In the genomic region with DNA sequence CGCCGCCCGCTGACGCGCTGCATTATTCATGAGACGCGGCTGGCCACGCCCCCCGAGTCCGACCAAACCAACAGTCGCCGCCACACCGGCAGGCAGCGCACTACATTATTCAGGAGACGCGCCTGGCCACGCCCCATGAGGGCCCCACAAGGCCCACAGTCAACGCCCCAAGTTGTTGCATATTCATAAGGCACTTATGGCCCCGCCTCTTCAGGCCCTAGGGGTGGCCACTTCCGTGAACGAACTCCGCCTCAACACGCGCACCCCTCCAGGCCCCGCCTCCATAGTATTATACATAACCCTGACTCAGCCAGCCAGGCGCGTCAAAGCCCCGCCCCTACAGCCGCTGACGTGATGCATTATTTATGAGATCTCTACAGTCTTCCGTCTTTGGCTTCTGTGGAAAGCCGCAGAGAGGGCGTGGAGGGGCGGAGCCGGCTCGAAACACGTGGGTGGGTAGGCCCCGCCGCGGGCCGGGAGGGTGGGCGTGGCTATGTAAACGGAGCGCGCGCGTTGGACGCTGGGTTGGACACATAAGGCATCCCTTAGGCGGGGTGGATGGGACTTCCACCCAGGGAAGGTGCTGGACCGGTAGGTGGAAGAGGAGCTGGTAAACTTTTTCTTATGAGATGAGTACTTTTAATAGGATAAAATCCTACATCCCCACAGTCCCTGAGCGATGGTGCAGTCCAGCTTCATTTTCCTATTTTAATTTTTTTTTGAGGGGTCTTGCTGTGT, we compare ENCODE assay signal across 8 cellular contexts. TPM values are rescaled to one million over a fixed set of nuclear protein-coding genes. Genes with fewer than 3 reads are reported as not detected.
DNase-seq lines count a peak whose midpoint lies in the region; ATAC-seq lines count a peak whose summit lies in the region.

No MANE protein-coding gene starts in this region.

- CTCF ChIA-PET in activated CD4-positive, alpha-beta T cell treated with anti-CD3 and anti-CD28 coated beads, Interleukin-2, amount 10 ng/mL, durations not matched to agents 7 days and 5 days (lab: Charles Lee), result interaction anchor here (0.6 to 1.8 kb wide), 9 partner anchors 10 to 230 kb away, joined by 3 to 6 read pairs (median 4); a partner anchor contains a TSS

- no peaks in the 10 kb centered on the region for H3K27me3 ChIP-seq in BLaER1 treated with 17β-estradiol and CSF1 and Interleukin-3, amounts not matched to agents 10 nM and 100 nM

- H3K4me3 ChIP-seq in BLaER1 treated with 17β-estradiol and CSF1 and Interleukin-3, amounts not matched to agents 10 nM and 100 nM, result peak overlapping the region; percentile 95 to 100 (median 100)

- peak overlapping the region; percentile 89 for H3K4me3 Mint-ChIP-seq in activated CD4-positive, alpha-beta T cell treated with anti-CD3 and anti-CD28 coated beads, Interleukin-2, amount 10 ng/mL, durations not matched to agents 7 days and 5 days

- H3K27ac ChIP-seq in BLaER1 treated with 17β-estradiol and CSF1 and Interleukin-3, amounts not matched to agents 10 nM and 100 nM, result peak overlapping the region; percentile 91 to 99 (median 95); a peak in 21 of 22 replicates

- ATAC-seq in GM19351 (IDR thresholded peaks at IDR 0.05; ENCODE audit: unreplicated experiment) (peak; percentile 85), HG03520 (IDR thresholded peaks at IDR 0.05; ENCODE audit: unreplicated experiment) (peak; percentile 80), left lobe of liver (peak; percentile 83)

- H3K9me3 ChIP-seq in BLaER1 treated with 17β-estradiol and CSF1 and Interleukin-3, amounts not matched to agents 10 nM and 100 nM (replicated peaks in 1 of 11), result 0 out of 22 replicates have a peak, but pooled peaks cover 0 to 5% (median 0%) of the 10 kb centered on the region in 11 experiments

- H4K20me1 ChIP-seq in BLaER1 treated with 17β-estradiol and CSF1 and Interleukin-3, amounts not matched to agents 10 nM and 100 nM, result peaks cover 31 to 45% (median 38%) of the 10 kb centered on the region in 11 experiments

- peak overlapping the region; percentile 94 to 100 (median 97) for H3K9ac ChIP-seq in BLaER1 treated with 17β-estradiol and CSF1 and Interleukin-3, amounts not matched to agents 10 nM and 100 nM

- H3K4me2 ChIP-seq in BLaER1 treated with 17β-estradiol and CSF1 and Interleukin-3, amounts not matched to agents 10 nM and 100 nM, result peak overlapping the region in 8 of 11 experiments; percentile 1 to 68 (median 43); a peak in 11 of 22 replicates

- H3K27ac Mint-ChIP-seq in activated CD4-positive, alpha-beta T cell treated with anti-CD3 and anti-CD28 coated beads, Interleukin-2, amount 10 ng/mL, durations not matched to agents 7 days and 5 days, result peak overlapping the region; percentile 97

- H3K9me3 Mint-ChIP-seq in activated CD4-positive, alpha-beta T cell treated with anti-CD3 and anti-CD28 coated beads, Interleukin-2, amount 10 ng/mL, durations not matched to agents 7 days and 5 days, result no peaks in the 10 kb centered on the region

- H3K27me3 Mint-ChIP-seq in activated CD4-positive, alpha-beta T cell treated with anti-CD3 and anti-CD28 coated beads, Interleukin-2, amount 10 ng/mL, durations not matched to agents 7 days and 5 days, result no peaks in the 10 kb centered on the region

- POLR2A ChIA-PET in activated CD4-positive, alpha-beta T cell treated with anti-CD3 and anti-CD28 coated beads, Interleukin-2, amount 10 ng/mL, durations not matched to agents 7 days and 5 days (lab: Charles Lee), result interaction anchor here (0.6 kb wide), 1 partner anchor 50 kb away, joined by 3 read pairs; a partner anchor contains a TSS

- peaks cover 16% of the 10 kb centered on the region for H3K4me1 Mint-ChIP-seq in activated CD4-positive, alpha-beta T cell treated with anti-CD3 and anti-CD28 coated beads, Interleukin-2, amount 10 ng/mL, durations not matched to agents 7 days and 5 days

- H3K36me3 Mint-ChIP-seq in activated CD4-positive, alpha-beta T cell treated with anti-CD3 and anti-CD28 coated beads, Interleukin-2, amount 10 ng/mL, durations not matched to agents 7 days and 5 days (ENCODE audit: low read depth), result peaks cover 3% of the 10 kb centered on the region

- H3K36me3 ChIP-seq in BLaER1 treated with 17β-estradiol and CSF1 and Interleukin-3, amounts not matched to agents 10 nM and 100 nM, result peaks cover 0 to 20% (median 0%) of the 10 kb centered on the region in 11 experiments; a peak in 3 of 22 replicates

- H3K4me1 ChIP-seq in BLaER1 treated with 17β-estradiol and CSF1 and Interleukin-3, amounts not matched to agents 10 nM and 100 nM, result peaks cover 23 to 38% (median 31%) of the 10 kb centered on the region in 10 experiments

- DNase-seq in NCI-H526 treated with DMSO at 0.1 percent for 48 hours (lab: John Stamatoyannopoulos, UW) (peak; percentile 97), dedifferentiated amniotic fluid mesenchymal stem cell (ENCODE audit: extremely low spot score) (peak; percentile 100), left lobe of liver (ENCODE audit: low spot score) (peak; percentile 100)
- peak; percentile 100 for DNase-seq in activated CD4-positive, alpha-beta T cell treated with anti-CD3 and anti-CD28 coated beads, Interleukin-2, amount 10 ng/mL, durations not matched to agents 7 days and 5 days
- DNase-seq in stimulated activated CD4-positive, alpha-beta T cell treated with anti-CD3 and anti-CD28 coated beads, Interleukin-2, amount 100 ng/mL, for 4 hours (ENCODE audit: low read depth), result peak; percentile 100

RNA-seq across cellular contexts. Expression of a gene that starts 0.4 kb away (rescaled TPM):
- total RNA-seq in activated CD4-positive, alpha-beta T cell treated with anti-CD3 and anti-CD28 coated beads, Interleukin-2, amount 10 ng/mL, durations not matched to agents 7 days and 5 days, result 10 to 100 TPM; 20.3 to 20.9 TPM
- total RNA-seq in left lobe of liver, result 11.2 TPM

RNA-seq across cellular contexts. Expression of a gene that starts 21.1 kb away (rescaled TPM):
- 100 to 1,000 TPM; 185 to 206 TPM for total RNA-seq in activated CD4-positive, alpha-beta T cell treated with anti-CD3 and anti-CD28 coated beads, Interleukin-2, amount 10 ng/mL, durations not matched to agents 7 days and 5 days
- total RNA-seq in left lobe of liver, result 116 TPM

RNA-seq across cellular contexts. Expression of a gene that starts 35.4 kb away (rescaled TPM):
- 10 to 100 TPM; 95.4 to 100.0 TPM for total RNA-seq in activated CD4-positive, alpha-beta T cell treated with anti-CD3 and anti-CD28 coated beads, Interleukin-2, amount 10 ng/mL, durations not matched to agents 7 days and 5 days
- 30.4 TPM for total RNA-seq in left lobe of liver

RNA-seq across cellular contexts. Expression of a gene that starts 49.4 kb away (rescaled TPM):
- 1,000 to 10,000 TPM; 1,627 to 1,778 TPM for total RNA-seq in activated CD4-positive, alpha-beta T cell treated with anti-CD3 and anti-CD28 coated beads, Interleukin-2, amount 10 ng/mL, durations not matched to agents 7 days and 5 days
- total RNA-seq in left lobe of liver, result 425 TPM

Comparison
In these comparisons a context has a peak if more than half of its experiments do, and no peak if none do; other contexts are left out.
1. Peak in every context shown above with its lines: DNase-seq, ATAC-seq, H3K4me3 ChIP-seq and H3K27ac ChIP-seq.